Comparison of ENCODE assay signal across 8 cellular contexts in genomic region chr17:30336369-30337171, GRCh38. TPM values are rescaled to one million over a fixed set of nuclear protein-coding genes. Genes with fewer than 3 reads are reported as not detected.
DNase-seq lines count a peak whose midpoint lies in the region; ATAC-seq and TF ChIP-seq lines count a peak whose summit lies in the region.

No MANE protein-coding gene starts in this region.

- peak in 1 of 2 donors; percentile 39 for ATAC-seq in natural killer cell treated with Interleukin-12 subunit alpha and Interleukin-12 subunit beta and Interleukin-15 and Interleukin-18, amount 100 ng/mL, for 72 hours
- no peak for ATAC-seq in HG03460 (IDR thresholded peaks at IDR 0.05; ENCODE audit: unreplicated experiment)

- peak; percentile 54 for TF ChIP-seq CTCF in GM12875 (IDR thresholded peaks at IDR 0.05; ENCODE audit: borderline replicate concordance, insufficient read depth, low read depth, low read length)
- peak; percentile 23 for TF ChIP-seq CTCF in coronary artery (IDR thresholded peaks at IDR 0.05)

- H3K9me3 Mint-ChIP-seq in natural killer cell treated with Interleukin-12 subunit alpha and Interleukin-12 subunit beta and Interleukin-15 and Interleukin-18, amount 100 ng/mL, for 72 hours, result peaks cover 2% of the 10 kb centered on the region

- H3K27ac Mint-ChIP-seq in natural killer cell treated with Interleukin-12 subunit alpha and Interleukin-12 subunit beta and Interleukin-15 and Interleukin-18, amount 100 ng/mL, for 72 hours, result no peak overlapping the region

- DNase-seq in A172 (ENCODE audit: low spot score), result peak; percentile 73
- peak; percentile 46 for DNase-seq in NCI-H2227 (lab: John Stamatoyannopoulos, UW; ENCODE audit: unreplicated experiment)
- DNase-seq in activated CD4-positive, CD25-positive, alpha-beta regulatory T cell treated with anti-CD3 and anti-CD28 coated beads, Interleukin-2, amount 50 U/mL, for 16 hours (ENCODE audit: low read depth, low spot score), result peak; percentile 43
- no peak for DNase-seq in coronary artery (ENCODE audit: low spot score)
- DNase-seq in natural killer cell treated with Interleukin-12 subunit alpha and Interleukin-12 subunit beta and Interleukin-15 and Interleukin-18, amount 100 ng/mL, for 72 hours (ENCODE audit: low spot score), result peak; percentile 79
- DNase-seq in midbrain (lab: John Stamatoyannopoulos, UW), result no peak

- no peak overlapping the region for H3K4me3 ChIP-seq in GM12875 (ENCODE audit: low read depth, low read length)
- H3K4me3 ChIP-seq in coronary artery, result no peak overlapping the region

- H3K36me3 Mint-ChIP-seq in natural killer cell treated with Interleukin-12 subunit alpha and Interleukin-12 subunit beta and Interleukin-15 and Interleukin-18, amount 100 ng/mL, for 72 hours, result no peaks in the 10 kb centered on the region

- no peak overlapping the region for H3K4me3 Mint-ChIP-seq in natural killer cell treated with Interleukin-12 subunit alpha and Interleukin-12 subunit beta and Interleukin-15 and Interleukin-18, amount 100 ng/mL, for 72 hours

- no peaks in the 10 kb centered on the region for H3K27me3 Mint-ChIP-seq in natural killer cell treated with Interleukin-12 subunit alpha and Interleukin-12 subunit beta and Interleukin-15 and Interleukin-18, amount 100 ng/mL, for 72 hours

- peaks cover 25 to 37% of the 10 kb centered on the region in 2 donors for H3K4me1 Mint-ChIP-seq in natural killer cell treated with Interleukin-12 subunit alpha and Interleukin-12 subunit beta and Interleukin-15 and Interleukin-18, amount 100 ng/mL, for 72 hours (ENCODE audit: low read depth in 2 of 2)

- no peak overlapping the region for H3K27ac ChIP-seq in coronary artery

RNA-seq across cellular contexts. Expression of gene TMIGD1, which starts 2.7 kb away (rescaled TPM):
- total RNA-seq in A172 (2014; rRNA removed; shearing (Covaris generic)), result not detected in 2 replicates
- not detected for total RNA-seq in natural killer cell treated with Interleukin-12 subunit alpha and Interleukin-12 subunit beta and Interleukin-15 and Interleukin-18, amount 100 ng/mL, for 72 hours

RNA-seq across cellular contexts. Expression of gene CPD, which starts 42.2 kb away (rescaled TPM):
- 53.0 and 100 TPM in 2 replicates for total RNA-seq in A172 (2014; rRNA removed; shearing (Covaris generic))
- total RNA-seq in natural killer cell treated with Interleukin-12 subunit alpha and Interleukin-12 subunit beta and Interleukin-15 and Interleukin-18, amount 100 ng/mL, for 72 hours, result 10 to 100 TPM; 69.7 to 97.7 TPM

RNA-seq across cellular contexts. Expression of gene BLMH, which starts 44.8 kb away (rescaled TPM):
- 48.7 and 50.5 TPM in 2 replicates for total RNA-seq in A172 (2014; rRNA removed; shearing (Covaris generic))
- 10 to 100 TPM; 52.5 to 97.5 TPM for total RNA-seq in natural killer cell treated with Interleukin-12 subunit alpha and Interleukin-12 subunit beta and Interleukin-15 and Interleukin-18, amount 100 ng/mL, for 72 hours

Comparison
In these comparisons a context has a peak if more than half of its experiments do, and no peak if none do; other contexts are left out.
1. DNase-seq: peak in A172 (single experiment), NCI-H2227 (single experiment), activated CD4-positive, CD25-positive, alpha-beta regulatory T cell treated with anti-CD3 and anti-CD28 coated beads, Interleukin-2, amount 50 U/mL, for 16 hours (single experiment) and natural killer cell treated with Interleukin-12 subunit alpha and Interleukin-12 subunit beta and Interleukin-15 and Interleukin-18, amount 100 ng/mL, for 72 hours (single experiment); none in coronary artery (single experiment) and midbrain (single experiment).